ENCODE assay signal across 11 cellular contexts in genomic region chr18:26568926-26569700, GRCh38.
"Had no signal": no experiment of that assay in that cellular context is flagged by ENCODE, and none has a peak within 500 bp of the region (broad histone marks: within the 10 kb centered on the region; RNA-seq: fewer than 3 reads in every experiment).

No MANE protein-coding gene starts in this region.

- H3K9me3 Mint-ChIP-seq: activated B cell treated with CpG ODN at 0.5 μM for 24 hours; activated CD4-positive, alpha-beta T cell treated with anti-CD3 and anti-CD28 coated beads, Interleukin-2, amount 10 ng/mL, durations not matched to agents 7 days and 5 days; activated naive CD4-positive, alpha-beta T cell treated with anti-CD3 and anti-CD28 coated beads, Interleukin-2, amount 10 ng/mL, durations not matched to agents 7 days and 5 days; activated T-helper 2 cell treated with anti-CD3 and anti-CD28 coated beads, Interferon-gamma antibody, Interleukin-2, Interleukin-4, amounts not matched to agents 10 μg/mL and 5 μg/mL and 100 μg/mL, durations not matched to agents 14 hours and 24 hours and 36 hours; central memory CD8-positive, alpha-beta T cell; natural killer cell treated with Interleukin-12 subunit alpha and Interleukin-12 subunit beta and Interleukin-15 and Interleukin-18, amount 100 ng/mL, for 72 hours; stimulated activated naive CD8-positive, alpha-beta T cell treated with anti-CD3 and anti-CD28 coated beads, Interleukin-15, amount 100 ng/mL, for 72 hours had no signal

- H3K27ac Mint-ChIP-seq: activated B cell treated with CpG ODN at 0.5 μM for 24 hours; activated CD4-positive, alpha-beta T cell treated with anti-CD3 and anti-CD28 coated beads, Interleukin-2, amount 10 ng/mL, durations not matched to agents 7 days and 5 days; activated naive CD4-positive, alpha-beta T cell treated with anti-CD3 and anti-CD28 coated beads, Interleukin-2, amount 10 ng/mL, durations not matched to agents 7 days and 5 days; activated T-helper 2 cell treated with anti-CD3 and anti-CD28 coated beads, Interferon-gamma antibody, Interleukin-2, Interleukin-4, amounts not matched to agents 10 μg/mL and 5 μg/mL and 100 μg/mL, durations not matched to agents 14 hours and 24 hours and 36 hours; natural killer cell treated with Interleukin-12 subunit alpha and Interleukin-12 subunit beta and Interleukin-15 and Interleukin-18, amount 100 ng/mL, for 72 hours; stimulated activated naive CD8-positive, alpha-beta T cell treated with anti-CD3 and anti-CD28 coated beads, Interleukin-15, amount 100 ng/mL, for 72 hours had no signal

- H3K27ac ChIP-seq: thoracic aorta had no signal

- DNase-seq: activated B cell treated with CpG ODN at 0.5 μM for 24 hours; activated CD4-positive, alpha-beta T cell treated with anti-CD3 and anti-CD28 coated beads, Interleukin-2, amount 10 ng/mL, durations not matched to agents 7 days and 5 days; activated naive CD4-positive, alpha-beta T cell treated with anti-CD3 and anti-CD28 coated beads, Interleukin-2, amount 10 ng/mL, durations not matched to agents 7 days and 5 days; cortex of kidney; effector memory CD4-positive, alpha-beta T cell; stimulated activated CD4-positive, alpha-beta T cell treated with anti-CD3 and anti-CD28 coated beads, Interleukin-4, amount 100 ng/mL, for 1 hour; stimulated activated naive CD8-positive, alpha-beta T cell treated with anti-CD3 and anti-CD28 coated beads, Interleukin-15, amount 100 ng/mL, for 72 hours had no signal

- H3K36me3 Mint-ChIP-seq: activated naive CD4-positive, alpha-beta T cell treated with anti-CD3 and anti-CD28 coated beads, Interleukin-2, amount 10 ng/mL, durations not matched to agents 7 days and 5 days; natural killer cell treated with Interleukin-12 subunit alpha and Interleukin-12 subunit beta and Interleukin-15 and Interleukin-18, amount 100 ng/mL, for 72 hours had no signal

- H3K4me3 Mint-ChIP-seq: activated B cell treated with CpG ODN at 0.5 μM for 24 hours; activated CD4-positive, alpha-beta T cell treated with anti-CD3 and anti-CD28 coated beads, Interleukin-2, amount 10 ng/mL, durations not matched to agents 7 days and 5 days; activated naive CD4-positive, alpha-beta T cell treated with anti-CD3 and anti-CD28 coated beads, Interleukin-2, amount 10 ng/mL, durations not matched to agents 7 days and 5 days; central memory CD8-positive, alpha-beta T cell; natural killer cell treated with Interleukin-12 subunit alpha and Interleukin-12 subunit beta and Interleukin-15 and Interleukin-18, amount 100 ng/mL, for 72 hours; stimulated activated naive CD8-positive, alpha-beta T cell treated with anti-CD3 and anti-CD28 coated beads, Interleukin-15, amount 100 ng/mL, for 72 hours had no signal

- ATAC-seq: natural killer cell treated with Interleukin-12 subunit alpha and Interleukin-12 subunit beta and Interleukin-15 and Interleukin-18, amount 100 ng/mL, for 72 hours; stimulated activated naive CD8-positive, alpha-beta T cell treated with anti-CD3 and anti-CD28 coated beads, Interleukin-15, amount 100 ng/mL, for 72 hours had no signal

- H3K9me3 ChIP-seq: thoracic aorta had no signal

- H3K36me3 ChIP-seq: thoracic aorta had no signal

- H3K4me3 ChIP-seq: thoracic aorta had no signal

- H3K4me1 Mint-ChIP-seq: activated B cell treated with CpG ODN at 0.5 μM for 24 hours; activated CD4-positive, alpha-beta T cell treated with anti-CD3 and anti-CD28 coated beads, Interleukin-2, amount 10 ng/mL, durations not matched to agents 7 days and 5 days; activated naive CD4-positive, alpha-beta T cell treated with anti-CD3 and anti-CD28 coated beads, Interleukin-2, amount 10 ng/mL, durations not matched to agents 7 days and 5 days; central memory CD8-positive, alpha-beta T cell; stimulated activated naive CD8-positive, alpha-beta T cell treated with anti-CD3 and anti-CD28 coated beads, Interleukin-15, amount 100 ng/mL, for 72 hours had no signal
